Comparison of ENCODE assay signal across 1 cellular context in the genomic region with DNA sequence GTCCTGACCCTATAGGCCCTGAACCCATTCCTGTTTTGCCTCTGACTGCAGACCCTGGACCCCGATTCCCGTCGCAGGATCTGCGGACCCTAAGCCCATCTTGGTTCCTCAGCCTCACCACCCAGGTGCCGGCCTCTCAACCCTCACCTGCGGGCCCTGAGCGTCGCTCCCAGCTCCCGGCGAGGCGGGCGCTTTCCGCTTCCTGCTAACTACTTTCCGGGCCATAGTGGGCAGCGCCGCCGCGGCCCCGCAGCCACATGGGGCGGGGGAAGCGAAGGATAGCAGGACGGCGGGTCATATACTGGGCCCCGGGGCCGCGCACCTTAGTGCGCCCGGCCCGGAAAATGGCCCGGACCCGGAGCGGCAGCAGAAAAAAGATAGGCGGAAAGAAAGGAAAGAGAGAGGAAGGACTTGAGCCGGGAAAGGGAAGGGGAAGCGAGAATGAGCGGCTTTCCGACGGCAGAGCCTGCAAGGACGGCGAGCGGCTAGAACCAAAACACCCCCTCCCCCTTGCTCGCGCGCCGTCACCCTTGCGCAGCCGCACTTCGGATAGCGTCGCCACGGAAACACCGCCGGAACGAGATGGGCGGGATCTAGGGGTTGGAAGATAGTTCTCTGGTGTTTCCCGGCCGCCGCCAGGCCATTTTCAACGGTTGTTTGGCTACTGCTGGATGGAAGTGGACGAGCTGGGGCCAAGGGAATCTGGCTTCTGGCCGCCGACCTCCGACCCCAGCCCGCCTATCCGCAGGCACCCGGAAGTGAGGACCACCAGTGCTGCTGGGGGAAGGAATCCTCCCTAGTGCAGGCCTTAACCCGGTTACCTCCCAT.
A peak's percentile ranks its signal among the peaks of the same experiment; 100 is the strongest.
TF ChIP-seq lines count a peak whose summit lies in the region.

A gene (minus strand): TSS at position 492 of the 828 bp plus-strand sequence. CDS start 267 bp downstream, at position 225.

TF ChIP-seq in IMR-90, 13 proteins besides CTCF, POLR2A, EP300 and RAD21:
- TF ChIP-seq MXI1 (IDR thresholded peaks at IDR 0.05; ENCODE audit: borderline replicate concordance, low read depth, low read length), result peak; percentile 73; the same call in 1 of the 2 replicates
- TF ChIP-seq CHD1 (IDR thresholded peaks at IDR 0.05; ENCODE audit: low read depth, low read length), result no peak
- TF ChIP-seq RCOR1 (IDR thresholded peaks at IDR 0.05; ENCODE audit: insufficient replicate concordance, low read length), result no peak
- TF ChIP-seq MAZ (IDR thresholded peaks at IDR 0.05; ENCODE audit: borderline replicate concordance, low read depth, low read length), result peak; percentile 63; the same call in 1 of the 2 replicates
- TF ChIP-seq, protein P1, sequence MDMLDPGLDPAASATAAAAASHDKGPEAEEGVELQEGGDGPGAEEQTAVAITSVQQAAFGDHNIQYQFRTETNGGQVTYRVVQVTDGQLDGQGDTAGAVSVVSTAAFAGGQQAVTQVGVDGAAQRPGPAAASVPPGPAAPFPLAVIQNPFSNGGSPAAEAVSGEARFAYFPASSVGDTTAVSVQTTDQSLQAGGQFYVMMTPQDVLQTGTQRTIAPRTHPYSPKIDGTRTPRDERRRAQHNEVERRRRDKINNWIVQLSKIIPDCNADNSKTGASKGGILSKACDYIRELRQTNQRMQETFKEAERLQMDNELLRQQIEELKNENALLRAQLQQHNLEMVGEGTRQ (IDR thresholded peaks at IDR 0.05; ENCODE audit: low read depth, low read length), result no peak
